20 cellular contexts compared by ENCODE assay signal in the genomic region with DNA sequence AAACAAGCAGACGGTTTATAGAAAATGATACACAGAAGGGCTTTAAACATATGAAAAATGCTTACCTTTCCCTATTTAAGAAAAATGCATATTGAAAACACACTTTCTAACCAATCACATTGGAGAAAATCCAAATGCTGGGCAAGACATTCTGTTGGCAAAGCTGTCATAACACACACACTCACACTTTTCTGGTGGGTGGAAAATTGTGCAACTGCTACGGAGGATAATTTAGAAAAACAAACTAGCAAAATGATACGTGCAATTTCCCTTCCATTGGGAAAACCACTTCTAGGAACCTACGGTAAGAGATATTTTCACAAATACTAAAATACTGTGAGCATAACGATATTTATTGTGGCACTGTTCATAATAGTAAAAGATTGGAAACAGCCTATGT. TPM values are rescaled to one million over a fixed set of nuclear protein-coding genes. Genes with fewer than 3 reads are reported as not detected.
DNase-seq lines count a peak whose midpoint lies in the region; ATAC-seq and TF ChIP-seq lines count a peak whose summit lies in the region.
"Had no signal": no experiment of that assay in that cellular context is flagged by ENCODE, and none has a peak within 500 bp of the region (broad histone marks: within the 10 kb centered on the region; RNA-seq: fewer than 3 reads in every experiment).

No MANE protein-coding gene starts in this region.

- no peak overlapping the region for H3K27ac ChIP-seq in breast epithelium
- H3K27ac ChIP-seq in tibial artery, result peak overlapping the region; percentile 29 to 46
- no peak overlapping the region for H3K27ac ChIP-seq in dorsolateral prefrontal cortex
- H3K27ac ChIP-seq: 22Rv1; BLaER1 treated with 17β-estradiol and CSF1 and Interleukin-3, amounts not matched to agents 10 nM and 100 nM; GM23248 had no signal

- intact Hi-C loops in MCF 10A (cut with micrococcal nuclease) (no loop called here), breast epithelium (cut with DNase I; ENCODE audit: low total_unique reads) (no loop called here), tibial artery (cut with DNase I; ENCODE audit: low total_unique reads) (no loop called here), dorsolateral prefrontal cortex (cut with DNase I) (no loop called here)

- no peaks in the 10 kb centered on the region for H3K27me3 ChIP-seq in breast epithelium
- H3K27me3 ChIP-seq in tibial artery, result no peaks in the 10 kb centered on the region
- no peaks in the 10 kb centered on the region for H3K27me3 ChIP-seq in dorsolateral prefrontal cortex
- H3K27me3 ChIP-seq: BE2C; BLaER1 treated with 17β-estradiol and CSF1 and Interleukin-3, amounts not matched to agents 10 nM and 100 nM had no signal

- no peaks in the 10 kb centered on the region for H3K36me3 ChIP-seq in breast epithelium
- H3K36me3 ChIP-seq in tibial artery, result peaks cover 0 to under 1% (median 0%) of the 10 kb centered on the region in 3 donors
- H3K36me3 ChIP-seq: BE2C; BLaER1 treated with 17β-estradiol and CSF1 and Interleukin-3, amounts not matched to agents 10 nM and 100 nM had no signal

- no peaks in the 10 kb centered on the region for H3K9me3 Mint-ChIP-seq in MCF 10A (ENCODE audit: unreplicated experiment)
- H3K9me3 Mint-ChIP-seq in activated naive CD8-positive, alpha-beta T cell treated with anti-CD3 and anti-CD28 coated beads, Interleukin-2, amount 50 U/mL, for 24 hours, result no peaks in the 10 kb centered on the region
- H3K9me3 Mint-ChIP-seq: CD14-positive monocyte; CD4-positive, alpha-beta T cell; CD8-positive, alpha-beta memory T cell; H9 had no signal

- CTCF ChIA-PET in MCF 10A (lab: Yijun Ruan, JAX), result interaction anchor here (1.6 to 3.7 kb wide), 2 partner anchors 18 to 49 kb away, joined by 4 to 23 read pairs; no protein-coding TSS in a partner anchor

- H3K27me3 Mint-ChIP-seq in MCF 10A (ENCODE audit: insufficient read depth, unreplicated experiment), result no peaks in the 10 kb centered on the region
- no peaks in the 10 kb centered on the region for H3K27me3 Mint-ChIP-seq in activated naive CD8-positive, alpha-beta T cell treated with anti-CD3 and anti-CD28 coated beads, Interleukin-2, amount 50 U/mL, for 24 hours
- H3K27me3 Mint-ChIP-seq: CD4-positive, alpha-beta T cell; CD8-positive, alpha-beta memory T cell had no signal

- H3K36me3 Mint-ChIP-seq in MCF 10A (ENCODE audit: insufficient read depth, unreplicated experiment), result no peaks in the 10 kb centered on the region
- peaks cover 12% of the 10 kb centered on the region for H3K36me3 Mint-ChIP-seq in activated naive CD8-positive, alpha-beta T cell treated with anti-CD3 and anti-CD28 coated beads, Interleukin-2, amount 50 U/mL, for 24 hours (ENCODE audit: low read depth)

- no peak for ATAC-seq in GM19463 (IDR thresholded peaks at IDR 0.05; ENCODE audit: unreplicated experiment)
- no peak for ATAC-seq in activated naive CD8-positive, alpha-beta T cell treated with anti-CD3 and anti-CD28 coated beads, Interleukin-2, amount 50 U/mL, for 24 hours
- ATAC-seq: HCT116 had no signal

- BruUV-seq in MCF 10A (replicated peaks; lab: Mats Ljungman, UMichigan), result no TSS peak

- TF ChIP-seq CTCF in MCF 10A (IDR thresholded peaks at IDR 0.05; ENCODE audit: unreplicated experiment) (no peak), breast epithelium (IDR thresholded peaks at IDR 0.05) (no peak), choroid plexus epithelial cell (conservative IDR thresholded peaks at IDR 0.05; ENCODE audit: low read depth, low read length) (no peak), tibial artery (IDR thresholded peaks at IDR 0.05) (no peak), dorsolateral prefrontal cortex (IDR thresholded peaks at IDR 0.05 in 54 of 56, conservative IDR thresholded peaks at IDR 0.05 in 2 of 56; ENCODE audit: low read depth in 1 of 56, partially characterized antibody in 56 of 56) (no peak)

- H3K4me1 ChIP-seq in breast epithelium, result no peaks in the 10 kb centered on the region
- H3K4me1 ChIP-seq in tibial artery, result peaks cover 0 to 23% (median 0%) of the 10 kb centered on the region in 4 donors
- H3K4me1 ChIP-seq: BE2C; BLaER1 treated with 17β-estradiol and CSF1 and Interleukin-3, amounts not matched to agents 10 nM and 100 nM had no signal

- no peak for TF ChIP-seq POLR2A in breast epithelium (IDR thresholded peaks at IDR 0.05)

- no peak overlapping the region for H3K4me3 Mint-ChIP-seq in MCF 10A (ENCODE audit: unreplicated experiment)
- H3K4me3 Mint-ChIP-seq in activated naive CD8-positive, alpha-beta T cell treated with anti-CD3 and anti-CD28 coated beads, Interleukin-2, amount 50 U/mL, for 24 hours, result no peak overlapping the region
- H3K4me3 Mint-ChIP-seq: CD14-positive monocyte; CD4-positive, alpha-beta T cell; CD8-positive, alpha-beta memory T cell; H9 had no signal

- H3K9me3 ChIP-seq in breast epithelium, result no peaks in the 10 kb centered on the region
- no peaks in the 10 kb centered on the region for H3K9me3 ChIP-seq in tibial artery
- H3K9me3 ChIP-seq: BE2C; BLaER1 treated with 17β-estradiol and CSF1 and Interleukin-3, amounts not matched to agents 10 nM and 100 nM had no signal

- DNase-seq in MCF 10A (ENCODE audit: unreplicated experiment) (peak; percentile 6), breast epithelium (ENCODE audit: low spot score in 2 of 2) (no peak), choroid plexus epithelial cell (ENCODE audit: low read depth) (peak; percentile 23), fibroblast of peridontal ligament (ENCODE audit: extremely low read depth) (peak; percentile 65), tibial artery (no peak), dorsolateral prefrontal cortex (no peak)
- no peak for DNase-seq in activated naive CD8-positive, alpha-beta T cell treated with anti-CD3 and anti-CD28 coated beads, Interleukin-2, amount 50 U/mL, for 24 hours
- DNase-seq: BE2C; CD4-positive, alpha-beta T cell; CD8-positive, alpha-beta memory T cell; DMS53; DMS79 treated with DMSO at 0.1 percent for 48 hours; GF-D8; GM23248; H9 had no signal

- POLR2A ChIA-PET in MCF 10A (lab: Yijun Ruan, JAX), result no interaction called here

- H3K27ac Mint-ChIP-seq in MCF 10A (ENCODE audit: low read depth, unreplicated experiment), result no peak overlapping the region
- H3K27ac Mint-ChIP-seq in activated naive CD8-positive, alpha-beta T cell treated with anti-CD3 and anti-CD28 coated beads, Interleukin-2, amount 50 U/mL, for 24 hours, result no peak overlapping the region
- H3K27ac Mint-ChIP-seq: CD4-positive, alpha-beta T cell; H9 had no signal

- H3K4me3 ChIP-seq in breast epithelium (no peak overlapping the region), choroid plexus epithelial cell (ENCODE audit: low read depth, low read length) (no peak overlapping the region), tibial artery (no peak overlapping the region), dorsolateral prefrontal cortex (no peak overlapping the region)
- H3K4me3 ChIP-seq: BLaER1 treated with 17β-estradiol and CSF1 and Interleukin-3, amounts not matched to agents 10 nM and 100 nM; GM23248 had no signal

- no peaks in the 10 kb centered on the region for H3K4me1 Mint-ChIP-seq in MCF 10A (ENCODE audit: insufficient read depth, unreplicated experiment)
- H3K4me1 Mint-ChIP-seq in activated naive CD8-positive, alpha-beta T cell treated with anti-CD3 and anti-CD28 coated beads, Interleukin-2, amount 50 U/mL, for 24 hours, result no peaks in the 10 kb centered on the region
- H3K4me1 Mint-ChIP-seq: CD14-positive monocyte; CD8-positive, alpha-beta memory T cell; H9 had no signal

RNA-seq across cellular contexts. Expression of gene MYH3, which starts 9.8 kb away (rescaled TPM):
- 1.4 and 2.1 TPM in 2 replicates for total RNA-seq in MCF 10A (2022)
- total RNA-seq in breast epithelium, result 1 to 10 TPM in 2 of 3 donors, under 1 TPM in 1; 0.80 to 2.9 (median 2.2) TPM
- total RNA-seq in dorsolateral prefrontal cortex, result 1 to 10 TPM in 118 of 120 experiments, under 1 TPM in 2; 0.71 to 10.0 (median 3.6) TPM

RNA-seq across cellular contexts. Expression of gene SCO1, which starts 30.4 kb away (rescaled TPM):
- total RNA-seq in MCF 10A (2022) (55.8 and 58.8 TPM in 2 replicates), breast epithelium (10 to 100 TPM; 17.6 to 22.3 (median 19.3) TPM), dorsolateral prefrontal cortex (10 to 100 TPM; 16.9 to 39.9 (median 23.3) TPM)

RNA-seq across cellular contexts. Expression of gene ADPRM, which starts 30.5 kb away (rescaled TPM):
- total RNA-seq in MCF 10A (2022), result 8.2 and 9.8 TPM in 2 replicates
- 10 to 100 TPM; 15.2 to 31.0 (median 24.6) TPM for total RNA-seq in breast epithelium
- total RNA-seq in dorsolateral prefrontal cortex, result 10 to 100 TPM in 55 of 120 experiments, 1 to 10 TPM in 65; 4.4 to 14.2 (median 9.8) TPM

Comparison
In these comparisons a context has a peak if more than half of its experiments do, and no peak if none do; other contexts are left out.
1. DNase-seq: peak in MCF 10A (single experiment), choroid plexus epithelial cell (single experiment) and fibroblast of peridontal ligament (single experiment); none in breast epithelium (0 of 2), tibial artery (0 of 2), dorsolateral prefrontal cortex (0 of 10) and activated naive CD8-positive, alpha-beta T cell treated with anti-CD3 and anti-CD28 coated beads, Interleukin-2, amount 50 U/mL, for 24 hours (single experiment).
2. H3K27ac ChIP-seq: peak in tibial artery (2 of 2); none in breast epithelium (0 of 2) and dorsolateral prefrontal cortex (0 of 59).